ENCODE assay signal across 13 cellular contexts in the genomic region with DNA sequence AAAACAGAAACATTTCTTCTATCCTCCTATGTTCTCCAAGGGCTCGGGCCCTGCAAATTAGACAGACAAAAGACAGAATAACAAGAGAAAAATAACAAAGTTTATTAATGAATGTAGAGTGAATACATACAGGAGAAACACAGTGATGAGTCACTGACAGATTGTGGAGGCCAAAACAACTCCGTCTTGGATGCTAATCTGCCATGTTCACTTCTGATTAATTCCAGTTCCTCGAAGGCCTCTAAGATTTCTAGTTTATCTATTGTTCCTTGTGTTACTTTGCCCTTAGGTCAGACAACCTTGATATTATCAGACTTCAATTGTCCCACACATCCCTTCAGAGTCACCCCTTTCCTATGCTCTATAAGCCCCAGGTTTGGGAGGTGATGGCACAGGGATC.
"Had no signal": no experiment of that assay in that cellular context is flagged by ENCODE, and none has a peak within 500 bp of the region (broad histone marks: within the 10 kb centered on the region; RNA-seq: fewer than 3 reads in every experiment).

No MANE protein-coding gene starts in this region.

- H3K4me1 Mint-ChIP-seq: naive thymus-derived CD4-positive, alpha-beta T cell had no signal

- H3K27ac Mint-ChIP-seq: naive thymus-derived CD4-positive, alpha-beta T cell had no signal

- H3K4me3 Mint-ChIP-seq: naive thymus-derived CD4-positive, alpha-beta T cell had no signal

- H3K27ac ChIP-seq: colonic mucosa, esophagus squamous epithelium, hepatocyte had no signal

- H3K36me3 ChIP-seq: colonic mucosa, esophagus squamous epithelium had no signal

- DNase-seq: colonic mucosa; dermis blood vessel endothelial cell; esophagus squamous epithelium; foreskin melanocyte; head of caudate nucleus; mammary epithelial cell; naive thymus-derived CD4-positive, alpha-beta T cell; right cardiac atrium; small intestine; stimulated activated CD4-positive, alpha-beta T cell treated with anti-CD3 and anti-CD28 coated beads, Interleukin-2, amount 100 ng/mL, for 48 hours; stimulated activated naive CD4-positive, alpha-beta T cell treated with Interleukin-2 at 50 U/mL for 16 hours; trophoblast cell had no signal

- H3K4me3 ChIP-seq: colonic mucosa, esophagus squamous epithelium, hepatocyte had no signal

- H3K36me3 Mint-ChIP-seq: naive thymus-derived CD4-positive, alpha-beta T cell had no signal

- H3K27me3 ChIP-seq: colonic mucosa, esophagus squamous epithelium, hepatocyte had no signal

- FAIRE-seq: small intestine had no signal
